Comparison of ENCODE assay signal across 8 cellular contexts in genomic region chr16:83809092-83809491, GRCh38. TPM values are rescaled to one million over a fixed set of nuclear protein-coding genes. Genes with fewer than 3 reads are reported as not detected.
DNase-seq lines count a peak whose midpoint lies in the region; ATAC-seq and TF ChIP-seq lines count a peak whose summit lies in the region.

No MANE protein-coding gene starts in this region.

- H3K36me3 ChIP-seq in heart right ventricle (peaks cover 0 to 44% (median 14%) of the 10 kb centered on the region in 9 donors), breast epithelium (no peaks in the 10 kb centered on the region), uterus (no peaks in the 10 kb centered on the region)

- no peak for TF ChIP-seq CTCF in heart right ventricle (IDR thresholded peaks at IDR 0.05)
- no peak for TF ChIP-seq CTCF in breast epithelium (IDR thresholded peaks at IDR 0.05)
- no peak for TF ChIP-seq CTCF in uterus (IDR thresholded peaks at IDR 0.05)

- DNase-seq in heart right ventricle (no peak), Right ventricle myocardium superior (no peak), breast epithelium (ENCODE audit: low spot score in 2 of 2) (no peak), uterus (no peak), NCI-H1930 (lab: John Stamatoyannopoulos, UW) (no peak), NCI-H1436 treated with DMSO at 0.1 percent for 48 hours (lab: John Stamatoyannopoulos, UW) (no peak)

- H3K27ac ChIP-seq in heart right ventricle (peak overlapping the region in 2 of 10 donors; percentile 90 to 96), breast epithelium (peak overlapping the region in 1 of 2 donors; percentile 88), uterus (no peak overlapping the region)

- ATAC-seq in heart right ventricle (no peak), Right ventricle myocardium superior (ENCODE audit: poor library complexity) (no peak), GM21526 (IDR thresholded peaks at IDR 0.05; ENCODE audit: low FRiP score, unreplicated experiment) (no peak)

- H3K9me3 ChIP-seq in heart right ventricle (no peaks in the 10 kb centered on the region), breast epithelium (no peaks in the 10 kb centered on the region), mononuclear cell (ENCODE audit: low read depth, low read length) (no peaks in the 10 kb centered on the region), uterus (no peaks in the 10 kb centered on the region)

- 79 to 84% methylated on average over 12 to 13 of the region's 13 CpGs for WGBS in heart right ventricle, 2 donors

- H3K4me3 ChIP-seq in heart right ventricle (peak overlapping the region in 9 of 10 donors; percentile 64 to 96 (median 88)), breast epithelium (peak overlapping the region; percentile 78 to 99 (median 98)), mononuclear cell (ENCODE audit: low read length) (peak overlapping the region; percentile 99), uterus (peak overlapping the region; percentile 55 to 76)

- TF ChIP-seq POLR2A in breast epithelium (IDR thresholded peaks at IDR 0.05) (no peak), uterus (IDR thresholded peaks at IDR 0.05) (no peak)

- H3K4me1 ChIP-seq in heart right ventricle (peaks cover 4 to 66% (median 39%) of the 10 kb centered on the region in 9 donors), breast epithelium (peaks cover 0 to 3% of the 10 kb centered on the region in 2 donors), mononuclear cell (ENCODE audit: insufficient read depth, low read length) (peaks cover 59% of the 10 kb centered on the region), uterus (no peaks in the 10 kb centered on the region)

- H3K27me3 ChIP-seq in heart right ventricle = no peaks in the 10 kb centered on the region
- no peaks in the 10 kb centered on the region for H3K27me3 ChIP-seq in breast epithelium
- H3K27me3 ChIP-seq in mononuclear cell (ENCODE audit: insufficient read depth, low read length) = no peaks in the 10 kb centered on the region
- H3K27me3 ChIP-seq in uterus = no peaks in the 10 kb centered on the region

- intact Hi-C loops in heart right ventricle (cut with DNase I) = no loop called here
- intact Hi-C loops in Right ventricle myocardium superior (cut with DNase I) = no loop called here
- intact Hi-C loops in breast epithelium (cut with DNase I; ENCODE audit: low total_unique reads) = no loop called here
- intact Hi-C loops in uterus (cut with DNase I; ENCODE audit: low total_unique reads) = no loop called here

RNA-seq across cellular contexts. Expression of gene HSBP1, which starts 1.3 kb away (rescaled TPM):
- total RNA-seq in heart right ventricle (100 to 1,000 TPM; 126 to 178 (median 162) TPM), Right ventricle myocardium superior (175 TPM), breast epithelium (10 to 100 TPM; 20.2 to 34.7 (median 29.7) TPM), mononuclear cell (14.4 TPM), uterus (10 to 100 TPM in 3 of 4 donors, 1 to 10 TPM in 1; 6.1 to 70.5 (median 19.9) TPM)
- polyA plus RNA-seq in heart right ventricle = 10 to 100 TPM; 86.7 to 87.3 TPM
